In genomic region chr19:51469629-51470028, GRCh38 we compare ENCODE assay signal across 22 cellular contexts. TPM values are rescaled to one million over a fixed set of nuclear protein-coding genes. Genes with fewer than 3 reads are reported as not detected.
DNase-seq lines count a peak whose midpoint lies in the region; ATAC-seq, FAIRE-seq and TF ChIP-seq lines count a peak whose summit lies in the region.
"Had no signal": no experiment of that assay in that cellular context is flagged by ENCODE, and none has a peak within 500 bp of the region (broad histone marks: within the 10 kb centered on the region; RNA-seq: fewer than 3 reads in every experiment).

No MANE protein-coding gene starts in this region.

- in situ Hi-C loops in K562 (cut with MboI): loop anchor here (10.0 kb wide), 2 partner anchors 95 to 185 kb away; no protein-coding TSS in a partner anchor

- no peak overlapping the region for H2AFZ ChIP-seq in K562 (ENCODE audit: low read depth, low read length)
- H2AFZ ChIP-seq: GM23248 had no signal

- no peak for TF ChIP-seq RAD21 in K562 (CRISPR knock-in tag; conservative IDR thresholded peaks at IDR 0.05 in 1 of 2, IDR thresholded peaks at IDR 0.05 in 1 of 2)

- H3K4me1 ChIP-seq in BLaER1 treated with 17β-estradiol and CSF1 and Interleukin-3, amounts not matched to agents 10 nM and 100 nM: peaks cover 26 to 43% (median 34%) of the 10 kb centered on the region in 10 experiments
- H3K4me1 ChIP-seq in K562 (replicated peaks in 1 of 2; ENCODE audit: control insufficient read depth in 2 of 2, insufficient read depth in 2 of 2, low read length in 2 of 2) (peaks cover 17 to 31% of the 10 kb centered on the region in 2 experiments), stomach (peaks cover 0 to 13% (median 0%) of the 10 kb centered on the region in 4 donors)
- H3K4me1 ChIP-seq: HAP-1 had no signal

- H3K27me3 Mint-ChIP-seq in activated T-helper 2 cell treated with anti-CD3 and anti-CD28 coated beads, Interferon-gamma antibody, Interleukin-2, Interleukin-4, amounts not matched to agents 10 μg/mL and 5 μg/mL and 100 μg/mL, durations not matched to agents 14 hours and 24 hours and 36 hours (ENCODE audit: low read depth): no peaks in the 10 kb centered on the region

- H4K20me1 ChIP-seq in BLaER1 treated with 17β-estradiol and CSF1 and Interleukin-3, amounts not matched to agents 10 nM and 100 nM: no peaks in the 10 kb centered on the region
- H4K20me1 ChIP-seq in K562 (replicated peaks; ENCODE audit: control insufficient read depth, insufficient read depth, low read length): no peaks in the 10 kb centered on the region

- H3K9me1 ChIP-seq in K562 (ENCODE audit: control insufficient read depth, insufficient read depth, low read length): no peaks in the 10 kb centered on the region

- H3K9me3 Mint-ChIP-seq in activated T-helper 2 cell treated with anti-CD3 and anti-CD28 coated beads, Interferon-gamma antibody, Interleukin-2, Interleukin-4, amounts not matched to agents 10 μg/mL and 5 μg/mL and 100 μg/mL, durations not matched to agents 14 hours and 24 hours and 36 hours: no peaks in the 10 kb centered on the region
- H3K9me3 Mint-ChIP-seq: CD8-positive, alpha-beta T cell had no signal

- TF ChIP-seq POLR2A in K562 (conservative IDR thresholded peaks at IDR 0.05) (no peak), stomach (IDR thresholded peaks at IDR 0.05) (no peak)

- TF ChIP-seq EP300 in K562 (IDR thresholded peaks at IDR 0.05; ENCODE audit: low read length): no peak
- no peak for TF ChIP-seq EP300 in stomach (IDR thresholded peaks at IDR 0.05)

- no peaks in the 10 kb centered on the region for H3K27me3 ChIP-seq in BLaER1 treated with 17β-estradiol and CSF1 and Interleukin-3, amounts not matched to agents 10 nM and 100 nM
- H3K27me3 ChIP-seq in HL-60 (ENCODE audit: insufficient read depth, poor library complexity, severe bottlenecking): no peaks in the 10 kb centered on the region
- no peaks in the 10 kb centered on the region for H3K27me3 ChIP-seq in K562 (ENCODE audit: control insufficient read depth in 2 of 2, insufficient read depth in 2 of 2, low read length in 2 of 2)
- peaks cover 0 to 55% (median 8%) of the 10 kb centered on the region in 3 donors for H3K27me3 ChIP-seq in stomach

- POLR2A ChIA-PET in K562 (lab: Yijun Ruan, JAX): interaction anchor here (0.7 to 1.7 kb wide), 4 partner anchors 10 to 501 kb away, joined by 3 to 5 read pairs (median 3); no protein-coding TSS in a partner anchor

- H3K4me3 Mint-ChIP-seq in activated T-helper 2 cell treated with anti-CD3 and anti-CD28 coated beads, Interferon-gamma antibody, Interleukin-2, Interleukin-4, amounts not matched to agents 10 μg/mL and 5 μg/mL and 100 μg/mL, durations not matched to agents 14 hours and 24 hours and 36 hours (ENCODE audit: low read depth): no peak overlapping the region
- H3K4me3 Mint-ChIP-seq: CD8-positive, alpha-beta T cell had no signal

- H3K27ac ChIP-seq in BLaER1 treated with 17β-estradiol and CSF1 and Interleukin-3, amounts not matched to agents 10 nM and 100 nM: 0 out of 22 replicates have a peak overlapping the region, but pooled peaks of 1 of the 11 experiments have one; percentile 5
- H3K27ac ChIP-seq in HL-60 (replicated peaks): peak overlapping the region; percentile 79; the same call in 1 of the 2 replicates
- H3K27ac ChIP-seq in K562 (ENCODE audit: extremely low read depth, low read depth, low read length): peak overlapping the region; percentile 84
- H3K27ac ChIP-seq in stomach: no peak overlapping the region
- H3K27ac ChIP-seq: GM23248 had no signal

- H3K79me2 ChIP-seq in K562 (ENCODE audit: control insufficient read depth, insufficient read depth, low read length): peaks cover 80% of the 10 kb centered on the region

- no peaks in the 10 kb centered on the region for H3K36me3 Mint-ChIP-seq in activated T-helper 2 cell treated with anti-CD3 and anti-CD28 coated beads, Interferon-gamma antibody, Interleukin-2, Interleukin-4, amounts not matched to agents 10 μg/mL and 5 μg/mL and 100 μg/mL, durations not matched to agents 14 hours and 24 hours and 36 hours (ENCODE audit: low read depth)
- H3K36me3 Mint-ChIP-seq: CD8-positive, alpha-beta T cell had no signal

- H3K9ac ChIP-seq in BLaER1 treated with 17β-estradiol and CSF1 and Interleukin-3, amounts not matched to agents 10 nM and 100 nM: no peak overlapping the region
- H3K9ac ChIP-seq in K562 (ENCODE audit: insufficient read depth in 1 of 2, low read depth in 2 of 2, low read length in 2 of 2): peak overlapping the region; percentile 78 to 93; a peak in 3 of 4 replicates
- H3K9ac ChIP-seq: GM23248 had no signal

- H3K36me3 ChIP-seq in BLaER1 treated with 17β-estradiol and CSF1 and Interleukin-3, amounts not matched to agents 10 nM and 100 nM: no peaks in the 10 kb centered on the region
- H3K36me3 ChIP-seq in K562 (ENCODE audit: control insufficient read depth, insufficient read depth, low read length) (peaks cover 17% of the 10 kb centered on the region; the same call in 2 of the 3 replicates), stomach (no peaks in the 10 kb centered on the region)
- H3K36me3 ChIP-seq: HAP-1 had no signal

- DNase-seq in HL-60 (ENCODE audit: low read depth in 1 of 2, low spot score in 1 of 2) (no peak), K562 (ENCODE audit: extremely low read depth in 1 of 4, low spot score in 3 of 4) (no peak), stomach (peak; percentile 2), EL (no peak)
- DNase-seq in activated T-helper 2 cell treated with anti-CD3 and anti-CD28 coated beads, Interferon-gamma antibody, Interleukin-2, Interleukin-4, amounts not matched to agents 10 μg/mL and 5 μg/mL and 100 μg/mL, durations not matched to agents 14 hours and 24 hours and 36 hours (ENCODE audit: low spot score): no peak
- DNase-seq: ACHN; CD8-positive, alpha-beta T cell; COR-L47; DMS 273 treated with DMSO at 0.1 percent for 48 hours; DMS53; DND-41; GM23248; Karpas-422 had no signal

- CTCF ChIA-PET in K562 (lab: Yijun Ruan, JAX; ENCODE audit: low intra/inter-chr PET ratio): no interaction called here

- no TSS peak for BruUV-seq in K562 (replicated peaks; lab: Mats Ljungman, UMichigan)

- H3K9me3 ChIP-seq in BLaER1 treated with 17β-estradiol and CSF1 and Interleukin-3, amounts not matched to agents 10 nM and 100 nM (replicated peaks in 1 of 11): no peaks in the 10 kb centered on the region
- H3K9me3 ChIP-seq in K562 (replicated peaks; ENCODE audit: control insufficient read depth, insufficient read depth, low read depth, low read length): no peaks in the 10 kb centered on the region
- no peaks in the 10 kb centered on the region for H3K9me3 ChIP-seq in stomach
- H3K9me3 ChIP-seq: HAP-1 had no signal

- H3K4me3 ChIP-seq in BLaER1 treated with 17β-estradiol and CSF1 and Interleukin-3, amounts not matched to agents 10 nM and 100 nM: no peak overlapping the region
- H3K4me3 ChIP-seq in HL-60 (replicated peaks; ENCODE audit: insufficient read depth, low read length): no peak overlapping the region
- peak overlapping the region; percentile 59 for H3K4me3 ChIP-seq in K562
- no peak overlapping the region for H3K4me3 ChIP-seq in stomach
- H3K4me3 ChIP-seq: GM23248, HAP-1 had no signal

- no peak overlapping the region for H3K27ac Mint-ChIP-seq in activated T-helper 2 cell treated with anti-CD3 and anti-CD28 coated beads, Interferon-gamma antibody, Interleukin-2, Interleukin-4, amounts not matched to agents 10 μg/mL and 5 μg/mL and 100 μg/mL, durations not matched to agents 14 hours and 24 hours and 36 hours
- H3K27ac Mint-ChIP-seq: CD8-positive, alpha-beta T cell had no signal

- H3K4me1 Mint-ChIP-seq in activated T-helper 2 cell treated with anti-CD3 and anti-CD28 coated beads, Interferon-gamma antibody, Interleukin-2, Interleukin-4, amounts not matched to agents 10 μg/mL and 5 μg/mL and 100 μg/mL, durations not matched to agents 14 hours and 24 hours and 36 hours (ENCODE audit: low read depth): peaks cover 63% of the 10 kb centered on the region

- 10% methylated on average over 1 of the region's 1 CpG for WGBS in K562 (ENCODE audit: insufficient coverage, low coverage, missing lambda C conversion rate)
- WGBS in stomach, 5 donors: 47 to 82% (median 56%) methylated on average over 1 of the region's 1 CpG

- TF ChIP-seq CTCF in HL-60 (IDR thresholded peaks at IDR 0.05; ENCODE audit: insufficient read depth, low read length) (no peak), K562 (IDR thresholded peaks at IDR 0.05 in 2 of 3, conservative IDR thresholded peaks at IDR 0.05 in 1 of 3; ENCODE audit: insufficient read depth in 2 of 3, low read depth in 1 of 3, low read length in 3 of 3) (no peak), stomach (IDR thresholded peaks at IDR 0.05) (no peak)

- intact Hi-C loops in K562 (cut with micrococcal nuclease): loop anchor here (2.0 to 5.0 kb wide), 3 partner anchors 77 to 173 kb away; no protein-coding TSS in a partner anchor
- intact Hi-C loops in stomach (cut with DNase I; ENCODE audit: low total_unique reads): loop anchor here (5.0 kb wide), 1 partner anchor 188 kb away; no protein-coding TSS in a partner anchor
- intact Hi-C loops in activated T-helper 2 cell treated with anti-CD3 and anti-CD28 coated beads, Interferon-gamma antibody, Interleukin-2, Interleukin-4, amounts not matched to agents 10 μg/mL and 5 μg/mL and 100 μg/mL, durations not matched to agents 14 hours and 24 hours and 36 hours (cut with micrococcal nuclease): no loop called here

- peak; percentile 1 for ATAC-seq in K562
- no peak for ATAC-seq in GM19463 (IDR thresholded peaks at IDR 0.05; ENCODE audit: unreplicated experiment)
- ATAC-seq: CD8-positive, alpha-beta T cell had no signal

- peak overlapping the region in 9 of 11 experiments; percentile 19 to 87 (median 68); a peak in 17 of 22 replicates for H3K4me2 ChIP-seq in BLaER1 treated with 17β-estradiol and CSF1 and Interleukin-3, amounts not matched to agents 10 nM and 100 nM
- H3K4me2 ChIP-seq in K562 (ENCODE audit: insufficient read depth, low read length): peak overlapping the region; percentile 92

- FAIRE-seq in K562 (lab: Jason Lieb, UNC): no peak
- FAIRE-seq: A204.1, G401.6, GM12891, GM19239 had no signal

RNA-seq across cellular contexts. Expression of gene CEACAM18, which starts 8.7 kb away (rescaled TPM):
- 0.67 and 0.93 TPM in 2 replicates for total RNA-seq in K562 (2011; cell fraction: chromatin; rRNA removed; ENCODE audit: low replicate concordance)
- 0.17 and 0.66 TPM in 2 replicates for total RNA-seq in K562 (2011; cell fraction: nucleolus; rRNA removed)
- 1.0 and 1.4 TPM in 2 replicates for total RNA-seq in K562 (2011; cell fraction: nucleoplasm; rRNA removed)
- total RNA-seq in K562 (2014; rRNA removed) (0.09 and 0.16 TPM in 2 replicates), K562 (2014; rRNA removed; fragmentation: Illumina TruSeq; extraction: Trizol) (0.22 TPM in 1 of 2 replicates, not detected in the other), K562 (2015; rRNA removed; fragmentation: Illumina TruSeq; extraction: Trizol) (0.18 and 0.23 TPM in 2 replicates), K562 (2021) (0.16 and 0.24 TPM in 2 replicates), stomach (not detected)
- polyA plus RNA-seq in K562 (2011; rRNA removed) (0.07 and 0.11 TPM in 2 replicates), K562 (2014; fragmentation: Illumina TruSeq; extraction: Trizol) (not detected in 2 replicates), K562 (2014; fragmentation: Nextera tagmentation; extraction: Ambion mirVana) (under 1 TPM in 1 of 2 experiments, not detected in 1; 0.08 TPM), K562 (2014; rRNA removed) (not detected in 2 replicates), stomach (not detected)
- polyA plus RNA-seq in K562 (2011; cell fraction: cytosol; rRNA removed): 0.07 TPM in 1 of 2 replicates, not detected in the other
- 0.11 and 0.13 TPM in 2 replicates for polyA plus RNA-seq in K562 (2011; cell fraction: nucleus; rRNA removed)
- 0.06 and 0.13 TPM in 2 replicates for polyA plus RNA-seq in K562 (2012)
- polyA minus RNA-seq in K562 (2011; rRNA and poly(A)+ RNA removed): 0.60 TPM in 1 of 2 replicates, not detected in the other
- polyA minus RNA-seq in K562 (2011; cell fraction: cytosol; rRNA and poly(A)+ RNA removed): not detected in 2 replicates
- 0.56 TPM in 1 of 2 replicates, not detected in the other for polyA minus RNA-seq in K562 (2011; cell fraction: nucleus; rRNA and poly(A)+ RNA removed)
- total RNA-seq in activated T-helper 2 cell treated with anti-CD3 and anti-CD28 coated beads, Interferon-gamma antibody, Interleukin-2, Interleukin-4, amounts not matched to agents 10 μg/mL and 5 μg/mL and 100 μg/mL, durations not matched to agents 14 hours and 24 hours and 36 hours: not detected in 2 replicates
- total RNA-seq: CD8-positive, alpha-beta T cell; GM23248; H4 had no signal
- polyA plus RNA-seq: BJ, GM23248 had no signal

RNA-seq across cellular contexts. Expression of gene SIGLEC8, which starts 11.4 kb away (rescaled TPM):
- total RNA-seq in K562 (2011; cell fraction: chromatin; rRNA removed; ENCODE audit: low replicate concordance): 0.65 and 2.4 TPM in 2 replicates
- total RNA-seq in K562 (2011; cell fraction: nucleolus; rRNA removed): 0.50 and 0.79 TPM in 2 replicates
- total RNA-seq in K562 (2011; cell fraction: nucleoplasm; rRNA removed): 0.53 and 0.95 TPM in 2 replicates
- 0.45 and 0.59 TPM in 2 replicates for total RNA-seq in K562 (2014; rRNA removed)
- 0.22 and 0.29 TPM in 2 replicates for total RNA-seq in K562 (2014; rRNA removed; fragmentation: Illumina TruSeq; extraction: Trizol)
- total RNA-seq in K562 (2015; rRNA removed; fragmentation: Illumina TruSeq; extraction: Trizol): 0.45 and 0.65 TPM in 2 replicates
- total RNA-seq in K562 (2021): 0.44 and 0.49 TPM in 2 replicates
- 0.61 and 0.76 TPM in 2 replicates for polyA plus RNA-seq in K562 (2011; rRNA removed)
- polyA plus RNA-seq in K562 (2011; cell fraction: cytosol; rRNA removed): 0.74 and 1.2 TPM in 2 replicates
- 1.3 and 1.8 TPM in 2 replicates for polyA plus RNA-seq in K562 (2011; cell fraction: nucleus; rRNA removed)
- 0.91 and 2.7 TPM in 2 replicates for polyA plus RNA-seq in K562 (2012)
- polyA plus RNA-seq in K562 (2014; fragmentation: Illumina TruSeq; extraction: Trizol): 0.39 and 0.44 TPM in 2 replicates
- under 1 TPM; 0.04 to 0.07 TPM for polyA plus RNA-seq in K562 (2014; fragmentation: Nextera tagmentation; extraction: Ambion mirVana)
- polyA plus RNA-seq in K562 (2014; rRNA removed): 0.19 and 0.25 TPM in 2 replicates
- polyA minus RNA-seq in K562 (2011; rRNA and poly(A)+ RNA removed): 0.25 and 0.48 TPM in 2 replicates
- polyA minus RNA-seq in K562 (2011; cell fraction: cytosol; rRNA and poly(A)+ RNA removed): 1.5 TPM in 1 of 2 replicates, not detected in the other
- 0.54 TPM in 1 of 2 replicates, not detected in the other for polyA minus RNA-seq in K562 (2011; cell fraction: nucleus; rRNA and poly(A)+ RNA removed)
- 1 to 10 TPM in 2 of 5 donors, not detected in 3; 1.1 to 2.3 TPM for total RNA-seq in stomach
- polyA plus RNA-seq in stomach: 1 to 10 TPM in 1 of 3 donors, under 1 TPM in 2; 0.20 to 1.1 (median 0.56) TPM
- 0.07 and 0.18 TPM in 2 replicates for total RNA-seq in activated T-helper 2 cell treated with anti-CD3 and anti-CD28 coated beads, Interferon-gamma antibody, Interleukin-2, Interleukin-4, amounts not matched to agents 10 μg/mL and 5 μg/mL and 100 μg/mL, durations not matched to agents 14 hours and 24 hours and 36 hours
- total RNA-seq: CD8-positive, alpha-beta T cell; GM23248; H4 had no signal
- polyA plus RNA-seq: BJ, GM23248 had no signal

RNA-seq across cellular contexts. Expression of gene SIGLEC12, which starts 32.0 kb away (rescaled TPM):
- total RNA-seq in K562 (2011; cell fraction: chromatin; rRNA removed; ENCODE audit: low replicate concordance): 1.7 and 3.3 TPM in 2 replicates
- total RNA-seq in K562 (2011; cell fraction: nucleolus; rRNA removed): 3.0 TPM in 2 replicates
- total RNA-seq in K562 (2011; cell fraction: nucleoplasm; rRNA removed): 2.5 and 2.7 TPM in 2 replicates
- total RNA-seq in K562 (2014; rRNA removed) (0.45 and 0.69 TPM in 2 replicates), K562 (2014; rRNA removed; fragmentation: Illumina TruSeq; extraction: Trizol) (0.26 and 0.33 TPM in 2 replicates), K562 (2015; rRNA removed; fragmentation: Illumina TruSeq; extraction: Trizol) (0.83 and 0.90 TPM in 2 replicates), K562 (2021) (0.69 and 0.83 TPM in 2 replicates), stomach (under 1 TPM in 1 of 5 donors, not detected in 4; 0.37 TPM)
- polyA plus RNA-seq in K562 (2011; rRNA removed) (1.3 and 3.1 TPM in 2 replicates), K562 (2014; fragmentation: Illumina TruSeq; extraction: Trizol) (0.61 and 1.3 TPM in 2 replicates), K562 (2014; fragmentation: Nextera tagmentation; extraction: Ambion mirVana) (under 1 TPM; 0.08 to 0.10 TPM), K562 (2014; rRNA removed) (0.54 and 0.85 TPM in 2 replicates), stomach (1 to 10 TPM in 1 of 3 donors, under 1 TPM in 1, not detected in 1; 0.10 to 1.2 TPM)
- 1.9 and 2.3 TPM in 2 replicates for polyA plus RNA-seq in K562 (2011; cell fraction: cytosol; rRNA removed)
- 7.8 and 9.4 TPM in 2 replicates for polyA plus RNA-seq in K562 (2011; cell fraction: nucleus; rRNA removed)
- 0.90 and 2.6 TPM in 2 replicates for polyA plus RNA-seq in K562 (2012)
- 2.0 and 2.7 TPM in 2 replicates for polyA minus RNA-seq in K562 (2011; rRNA and poly(A)+ RNA removed)
- 1.5 TPM in 1 of 2 replicates, not detected in the other for polyA minus RNA-seq in K562 (2011; cell fraction: cytosol; rRNA and poly(A)+ RNA removed)
- polyA minus RNA-seq in K562 (2011; cell fraction: nucleus; rRNA and poly(A)+ RNA removed): 2.7 and 6.8 TPM in 2 replicates
- 4.5 and 4.6 TPM in 2 replicates for total RNA-seq in activated T-helper 2 cell treated with anti-CD3 and anti-CD28 coated beads, Interferon-gamma antibody, Interleukin-2, Interleukin-4, amounts not matched to agents 10 μg/mL and 5 μg/mL and 100 μg/mL, durations not matched to agents 14 hours and 24 hours and 36 hours
- total RNA-seq: CD8-positive, alpha-beta T cell; GM23248; H4 had no signal
- polyA plus RNA-seq: BJ, GM23248 had no signal

RNA-seq across cellular contexts. Expression of gene SIGLEC10, which starts 52.2 kb away (rescaled TPM):
- total RNA-seq in K562 (2011; cell fraction: chromatin; rRNA removed; ENCODE audit: low replicate concordance): 0.35 TPM in 1 of 2 replicates, not detected in the other
- total RNA-seq in K562 (2011; cell fraction: nucleolus; rRNA removed): 0.17 TPM in 1 of 2 replicates, not detected in the other
- not detected in 2 replicates for total RNA-seq in K562 (2011; cell fraction: nucleoplasm; rRNA removed)
- total RNA-seq in K562 (2014; rRNA removed): 0.57 and 1.1 TPM in 2 replicates
- 0.26 and 0.33 TPM in 2 replicates for total RNA-seq in K562 (2014; rRNA removed; fragmentation: Illumina TruSeq; extraction: Trizol)
- 1.8 and 2.2 TPM in 2 replicates for total RNA-seq in K562 (2015; rRNA removed; fragmentation: Illumina TruSeq; extraction: Trizol)
- 0.58 and 0.95 TPM in 2 replicates for total RNA-seq in K562 (2021)
- 0.39 and 1.2 TPM in 2 replicates for polyA plus RNA-seq in K562 (2011; rRNA removed)
- polyA plus RNA-seq in K562 (2011; cell fraction: cytosol; rRNA removed): 0.66 and 1.7 TPM in 2 replicates
- polyA plus RNA-seq in K562 (2011; cell fraction: nucleus; rRNA removed): 0.97 and 2.9 TPM in 2 replicates
- 1.9 and 2.9 TPM in 2 replicates for polyA plus RNA-seq in K562 (2012)
- 0.78 and 0.82 TPM in 2 replicates for polyA plus RNA-seq in K562 (2014; fragmentation: Illumina TruSeq; extraction: Trizol)
- under 1 TPM; 0.10 TPM for polyA plus RNA-seq in K562 (2014; fragmentation: Nextera tagmentation; extraction: Ambion mirVana)
- polyA plus RNA-seq in K562 (2014; rRNA removed): 0.97 and 1.3 TPM in 2 replicates
- 0.46 and 0.54 TPM in 2 replicates for polyA minus RNA-seq in K562 (2011; rRNA and poly(A)+ RNA removed)
- 0.48 and 0.73 TPM in 2 replicates for polyA minus RNA-seq in K562 (2011; cell fraction: cytosol; rRNA and poly(A)+ RNA removed)
- polyA minus RNA-seq in K562 (2011; cell fraction: nucleus; rRNA and poly(A)+ RNA removed): 1.9 TPM in 1 of 2 replicates, not detected in the other
- 10 to 100 TPM in 1 of 5 donors, 1 to 10 TPM in 2, not detected in 2; 1.1 to 21.4 (median 4.6) TPM for total RNA-seq in stomach
- polyA plus RNA-seq in stomach: 1 to 10 TPM; 1.7 to 3.1 (median 2.3) TPM
- 4.0 and 6.6 TPM in 2 replicates for total RNA-seq in activated T-helper 2 cell treated with anti-CD3 and anti-CD28 coated beads, Interferon-gamma antibody, Interleukin-2, Interleukin-4, amounts not matched to agents 10 μg/mL and 5 μg/mL and 100 μg/mL, durations not matched to agents 14 hours and 24 hours and 36 hours
- total RNA-seq: GM23248, H4 had no signal
- polyA plus RNA-seq: BJ, GM23248 had no signal

Comparison
In these comparisons a context has a peak if more than half of its experiments do, and no peak if none do; other contexts are left out.
1. H3K27ac ChIP-seq: peak in HL-60 (single experiment) and K562 (single experiment); none in stomach (0 of 5).
2. H3K9ac ChIP-seq: peak in K562 (2 of 2); none in BLaER1 treated with 17β-estradiol and CSF1 and Interleukin-3, amounts not matched to agents 10 nM and 100 nM (0 of 11).